In the genomic region with DNA sequence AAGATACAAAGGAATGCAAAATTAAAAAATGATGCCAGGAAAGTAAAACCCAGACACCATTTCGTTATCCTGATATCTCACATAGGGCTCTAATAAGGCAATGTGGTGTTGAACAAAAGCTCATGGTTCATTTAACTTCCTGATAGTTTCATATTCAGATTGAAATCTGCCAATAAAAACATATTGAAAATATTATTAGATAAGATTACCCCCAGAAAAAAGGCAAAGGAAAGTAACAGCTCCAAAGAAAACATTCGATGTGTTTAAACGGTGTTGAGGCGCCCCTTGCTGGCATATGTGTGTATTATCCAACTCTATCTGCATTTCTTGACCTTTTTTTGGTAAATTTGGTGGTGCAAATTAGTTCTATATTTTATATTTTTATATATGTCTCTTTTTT, we compare ENCODE assay signal across 8 cellular contexts.
DNase-seq lines count a peak whose midpoint lies in the region; ATAC-seq, FAIRE-seq and TF ChIP-seq lines count a peak whose summit lies in the region.

No MANE protein-coding gene starts in this region.

- H3K4me3 ChIP-seq in SU-DHL-6 (ENCODE audit: insufficient read depth, low read length, poor library complexity, severe bottlenecking) = no peak overlapping the region
- no peak overlapping the region for H3K4me3 ChIP-seq in brain microvascular endothelial cell (ENCODE audit: low read depth, low read length)

- H3K4me2 ChIP-seq in SU-DHL-6 (ENCODE audit: low read depth, low read length, poor library complexity, severe bottlenecking) = no peak overlapping the region

- H3K27ac ChIP-seq in C4-2B (no peak overlapping the region), SU-DHL-6 (ENCODE audit: low read depth, low read length) (no peak overlapping the region), brain microvascular endothelial cell (no peak overlapping the region)

- TF ChIP-seq CTCF in C4-2B (conservative IDR thresholded peaks at IDR 0.05) = peak; percentile 69
- peak; percentile 29 for TF ChIP-seq CTCF in GM20000 (IDR thresholded peaks at IDR 0.05; ENCODE audit: extremely low read depth, missing control alignments)
- TF ChIP-seq CTCF in SU-DHL-6 (IDR thresholded peaks at IDR 0.05; ENCODE audit: insufficient read depth, low read length, poor library complexity, severe bottlenecking) = peak; percentile 42
- TF ChIP-seq CTCF in brain microvascular endothelial cell (IDR thresholded peaks at IDR 0.05; ENCODE audit: low read depth, low read length, missing control alignments) = peak; percentile 66

- no peak for ATAC-seq in activated CD4-positive, CD25-positive, alpha-beta regulatory T cell treated with anti-CD3 and anti-CD28 coated beads, Interleukin-2, amount 50 U/mL, for 24 hours

- H3K36me3 ChIP-seq in SU-DHL-6 (ENCODE audit: low read length) (peaks cover 20% of the 10 kb centered on the region), brain microvascular endothelial cell (replicated peaks) (peaks cover 16% of the 10 kb centered on the region)

- in situ Hi-C loops in brain microvascular endothelial cell (cut with HindIII; ENCODE audit: low pct_ligation_motif_present, low sequenced_read_pairs) = loop anchor here (25.0 kb wide), 1 partner anchor 234 kb away; no protein-coding TSS in a partner anchor

- no peaks in the 10 kb centered on the region for H3K27me3 ChIP-seq in SU-DHL-6 (ENCODE audit: low read length)
- no peaks in the 10 kb centered on the region for H3K27me3 ChIP-seq in brain microvascular endothelial cell (replicated peaks)

- peak; percentile 24 for DNase-seq in GM20000 (ENCODE audit: low spot score)
- peak; percentile 56 for DNase-seq in brain microvascular endothelial cell
- DNase-seq in kidney glomerular epithelial cell (lab: John Stamatoyannopoulos, UW) = peak; percentile 50
- DNase-seq in stimulated activated CD8-positive, alpha-beta memory T cell treated with anti-CD3 and anti-CD28 coated beads, Interleukin-12 subunit alpha, Interleukin-12 subunit beta, amount 100 ng/mL, for 1 hour (ENCODE audit: low read depth) = peak; percentile 14
- no peak for DNase-seq in GM12892 (ENCODE audit: insufficient read length)

- no peaks in the 10 kb centered on the region for H3K9me2 ChIP-seq in SU-DHL-6 (replicated peaks; ENCODE audit: insufficient read depth, low read length)

- H2AFZ ChIP-seq in SU-DHL-6 (ENCODE audit: low read depth, low read length, severe bottlenecking) = no peak overlapping the region

- FAIRE-seq in GM12892 (lab: Jason Lieb, UNC) = no peak

- H3K9ac ChIP-seq in SU-DHL-6 (ENCODE audit: low read length) = no peak overlapping the region

- H3F3A ChIP-seq in SU-DHL-6 (ENCODE audit: insufficient read depth) = no peaks in the 10 kb centered on the region; the same call in 1 of the 2 replicates

- no peaks in the 10 kb centered on the region for H3K9me3 ChIP-seq in SU-DHL-6 (ENCODE audit: insufficient read depth, low read length)

- no peaks in the 10 kb centered on the region for H3K79me2 ChIP-seq in SU-DHL-6 (ENCODE audit: insufficient read depth, low read length)

- no peak for TF ChIP-seq POLR2A in GM12892 (IDR thresholded peaks at IDR 0.05; ENCODE audit: low read depth, low read length)

- H4K20me1 ChIP-seq in SU-DHL-6 (ENCODE audit: low read depth, low read length) = no peaks in the 10 kb centered on the region
